Comparison of ENCODE assay signal across 1 cellular context in the genomic region with DNA sequence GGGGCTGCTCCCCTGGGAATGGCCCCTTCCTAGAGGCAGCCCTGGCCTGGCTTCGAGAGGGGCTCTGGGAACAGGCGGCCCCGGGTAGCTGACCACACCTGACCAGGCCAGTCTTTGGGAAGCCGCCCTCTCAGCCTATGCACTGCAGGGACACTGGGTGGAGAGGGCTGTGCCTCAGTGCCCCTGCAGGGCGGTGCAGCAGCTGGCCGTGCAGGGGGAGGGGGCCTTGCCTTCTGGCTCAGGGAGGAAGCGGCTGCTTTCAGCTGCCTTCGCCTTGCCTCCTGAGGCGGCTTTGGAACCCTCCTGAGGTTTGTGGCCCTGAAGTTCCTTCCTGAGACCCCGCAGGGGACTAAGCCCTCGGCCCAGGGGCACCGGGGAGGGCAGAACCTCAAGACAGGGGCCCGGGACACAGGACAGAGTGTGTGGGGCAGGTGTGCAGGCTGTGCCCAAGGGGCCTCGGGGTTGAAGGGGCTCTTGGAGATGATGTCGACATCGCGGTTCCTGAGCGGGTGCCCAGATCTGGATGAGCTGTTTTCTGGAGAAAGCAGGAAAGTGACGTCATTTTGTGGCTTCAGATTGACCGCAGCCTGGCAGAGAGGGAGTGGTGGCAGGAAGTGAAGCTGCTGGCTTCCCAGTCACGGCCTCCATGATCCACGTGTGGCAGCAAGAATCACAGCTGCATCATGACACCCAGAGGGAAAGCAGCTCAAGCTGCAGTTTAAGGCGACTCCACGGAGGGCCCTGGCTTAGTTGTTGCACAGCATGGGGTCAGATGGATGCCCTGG.
TF ChIP-seq lines count a peak whose summit lies in the region.

No MANE protein-coding gene starts in this region.

TF ChIP-seq in K562, 482 proteins besides CTCF, POLR2A, EP300 and RAD21 (continues in another document):
- TF ChIP-seq TSC22D4 (tag; IDR thresholded peaks at IDR 0.05), result no peak
- peak; percentile 74 for TF ChIP-seq JUND (IDR thresholded peaks at IDR 0.05; ENCODE audit: borderline replicate concordance, low read depth, low read length)
- TF ChIP-seq JUND (tag; IDR thresholded peaks at IDR 0.05; ENCODE audit: borderline replicate concordance, low read depth, low read length), result peak; percentile 53; the same call in 2 of the 3 replicates
- peak; percentile 96 for TF ChIP-seq ATF7 (IDR thresholded peaks at IDR 0.05)
- TF ChIP-seq E2F3 (CRISPR knock-in tag; IDR thresholded peaks at IDR 0.05), result no peak
- TF ChIP-seq ZNF121 (CRISPR knock-in tag; conservative IDR thresholded peaks at IDR 0.05), result no peak
- TF ChIP-seq CREM (IDR thresholded peaks at IDR 0.05; ENCODE audit: low read depth), result peak; percentile 52
- TF ChIP-seq, protein P1, sequence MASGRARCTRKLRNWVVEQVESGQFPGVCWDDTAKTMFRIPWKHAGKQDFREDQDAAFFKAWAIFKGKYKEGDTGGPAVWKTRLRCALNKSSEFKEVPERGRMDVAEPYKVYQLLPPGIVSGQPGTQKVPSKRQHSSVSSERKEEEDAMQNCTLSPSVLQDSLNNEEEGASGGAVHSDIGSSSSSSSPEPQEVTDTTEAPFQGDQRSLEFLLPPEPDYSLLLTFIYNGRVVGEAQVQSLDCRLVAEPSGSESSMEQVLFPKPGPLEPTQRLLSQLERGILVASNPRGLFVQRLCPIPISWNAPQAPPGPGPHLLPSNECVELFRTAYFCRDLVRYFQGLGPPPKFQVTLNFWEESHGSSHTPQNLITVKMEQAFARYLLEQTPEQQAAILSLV (tag; IDR thresholded peaks at IDR 0.05), result no peak
- TF ChIP-seq, protein P2, sequence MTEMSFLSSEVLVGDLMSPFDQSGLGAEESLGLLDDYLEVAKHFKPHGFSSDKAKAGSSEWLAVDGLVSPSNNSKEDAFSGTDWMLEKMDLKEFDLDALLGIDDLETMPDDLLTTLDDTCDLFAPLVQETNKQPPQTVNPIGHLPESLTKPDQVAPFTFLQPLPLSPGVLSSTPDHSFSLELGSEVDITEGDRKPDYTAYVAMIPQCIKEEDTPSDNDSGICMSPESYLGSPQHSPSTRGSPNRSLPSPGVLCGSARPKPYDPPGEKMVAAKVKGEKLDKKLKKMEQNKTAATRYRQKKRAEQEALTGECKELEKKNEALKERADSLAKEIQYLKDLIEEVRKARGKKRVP (CRISPR knock-in tag; IDR thresholded peaks at IDR 0.05), result no peak
- TF ChIP-seq TARDBP (IDR thresholded peaks at IDR 0.05), result no peak
- TF ChIP-seq SMARCA4 (IDR thresholded peaks at IDR 0.05), result peak; percentile 21; the same call in 1 of the 2 replicates
- no peak for TF ChIP-seq ZC3H8 (IDR thresholded peaks at IDR 0.05)
- no peak for TF ChIP-seq CEBPG (CRISPR knock-in tag; IDR thresholded peaks at IDR 0.05)
- peak in 1 of 2 experiments; percentile 21; a peak in 1 of 4 replicates for TF ChIP-seq CEBPG (tag; conservative IDR thresholded peaks at IDR 0.05 in 1 of 2, IDR thresholded peaks at IDR 0.05 in 1 of 2)
- TF ChIP-seq, protein P3, sequence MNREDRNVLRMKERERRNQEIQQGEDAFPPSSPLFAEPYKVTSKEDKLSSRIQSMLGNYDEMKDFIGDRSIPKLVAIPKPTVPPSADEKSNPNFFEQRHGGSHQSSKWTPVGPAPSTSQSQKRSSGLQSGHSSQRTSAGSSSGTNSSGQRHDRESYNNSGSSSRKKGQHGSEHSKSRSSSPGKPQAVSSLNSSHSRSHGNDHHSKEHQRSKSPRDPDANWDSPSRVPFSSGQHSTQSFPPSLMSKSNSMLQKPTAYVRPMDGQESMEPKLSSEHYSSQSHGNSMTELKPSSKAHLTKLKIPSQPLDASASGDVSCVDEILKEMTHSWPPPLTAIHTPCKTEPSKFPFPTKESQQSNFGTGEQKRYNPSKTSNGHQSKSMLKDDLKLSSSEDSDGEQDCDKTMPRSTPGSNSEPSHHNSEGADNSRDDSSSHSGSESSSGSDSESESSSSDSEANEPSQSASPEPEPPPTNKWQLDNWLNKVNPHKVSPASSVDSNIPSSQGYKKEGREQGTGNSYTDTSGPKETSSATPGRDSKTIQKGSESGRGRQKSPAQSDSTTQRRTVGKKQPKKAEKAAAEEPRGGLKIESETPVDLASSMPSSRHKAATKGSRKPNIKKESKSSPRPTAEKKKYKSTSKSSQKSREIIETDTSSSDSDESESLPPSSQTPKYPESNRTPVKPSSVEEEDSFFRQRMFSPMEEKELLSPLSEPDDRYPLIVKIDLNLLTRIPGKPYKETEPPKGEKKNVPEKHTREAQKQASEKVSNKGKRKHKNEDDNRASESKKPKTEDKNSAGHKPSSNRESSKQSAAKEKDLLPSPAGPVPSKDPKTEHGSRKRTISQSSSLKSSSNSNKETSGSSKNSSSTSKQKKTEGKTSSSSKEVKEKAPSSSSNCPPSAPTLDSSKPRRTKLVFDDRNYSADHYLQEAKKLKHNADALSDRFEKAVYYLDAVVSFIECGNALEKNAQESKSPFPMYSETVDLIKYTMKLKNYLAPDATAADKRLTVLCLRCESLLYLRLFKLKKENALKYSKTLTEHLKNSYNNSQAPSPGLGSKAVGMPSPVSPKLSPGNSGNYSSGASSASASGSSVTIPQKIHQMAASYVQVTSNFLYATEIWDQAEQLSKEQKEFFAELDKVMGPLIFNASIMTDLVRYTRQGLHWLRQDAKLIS (CRISPR knock-in tag; IDR thresholded peaks at IDR 0.05), result no peak
- TF ChIP-seq, protein P4, sequence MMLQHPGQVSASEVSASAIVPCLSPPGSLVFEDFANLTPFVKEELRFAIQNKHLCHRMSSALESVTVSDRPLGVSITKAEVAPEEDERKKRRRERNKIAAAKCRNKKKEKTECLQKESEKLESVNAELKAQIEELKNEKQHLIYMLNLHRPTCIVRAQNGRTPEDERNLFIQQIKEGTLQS (IDR thresholded peaks at IDR 0.05), result peak; percentile 93
- TF ChIP-seq, protein P4 (CRISPR knock-in tag; conservative IDR thresholded peaks at IDR 0.05), result no peak
- no peak for TF ChIP-seq ZNF408 (CRISPR knock-in tag; IDR thresholded peaks at IDR 0.05; ENCODE audit: low read depth)
- TF ChIP-seq ZNF175 (CRISPR knock-in tag; IDR thresholded peaks at IDR 0.05; ENCODE audit: low read depth), result peak; percentile 69; the same call in 1 of the 2 replicates
- peak; percentile 64; the same call in 1 of the 2 replicates for TF ChIP-seq FOSL1 (tag; conservative IDR thresholded peaks at IDR 0.05)
- TF ChIP-seq, protein P5, sequence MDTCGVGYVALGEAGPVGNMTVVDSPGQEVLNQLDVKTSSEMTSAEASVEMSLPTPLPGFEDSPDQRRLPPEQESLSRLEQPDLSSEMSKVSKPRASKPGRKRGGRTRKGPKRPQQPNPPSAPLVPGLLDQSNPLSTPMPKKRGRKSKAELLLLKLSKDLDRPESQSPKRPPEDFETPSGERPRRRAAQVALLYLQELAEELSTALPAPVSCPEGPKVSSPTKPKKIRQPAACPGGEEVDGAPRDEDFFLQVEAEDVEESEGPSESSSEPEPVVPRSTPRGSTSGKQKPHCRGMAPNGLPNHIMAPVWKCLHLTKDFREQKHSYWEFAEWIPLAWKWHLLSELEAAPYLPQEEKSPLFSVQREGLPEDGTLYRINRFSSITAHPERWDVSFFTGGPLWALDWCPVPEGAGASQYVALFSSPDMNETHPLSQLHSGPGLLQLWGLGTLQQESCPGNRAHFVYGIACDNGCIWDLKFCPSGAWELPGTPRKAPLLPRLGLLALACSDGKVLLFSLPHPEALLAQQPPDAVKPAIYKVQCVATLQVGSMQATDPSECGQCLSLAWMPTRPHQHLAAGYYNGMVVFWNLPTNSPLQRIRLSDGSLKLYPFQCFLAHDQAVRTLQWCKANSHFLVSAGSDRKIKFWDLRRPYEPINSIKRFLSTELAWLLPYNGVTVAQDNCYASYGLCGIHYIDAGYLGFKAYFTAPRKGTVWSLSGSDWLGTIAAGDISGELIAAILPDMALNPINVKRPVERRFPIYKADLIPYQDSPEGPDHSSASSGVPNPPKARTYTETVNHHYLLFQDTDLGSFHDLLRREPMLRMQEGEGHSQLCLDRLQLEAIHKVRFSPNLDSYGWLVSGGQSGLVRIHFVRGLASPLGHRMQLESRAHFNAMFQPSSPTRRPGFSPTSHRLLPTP (IDR thresholded peaks at IDR 0.05; ENCODE audit: borderline replicate concordance, extremely low read depth, insufficient read length), result no peak
- TF ChIP-seq ELF2 (CRISPR knock-in tag; IDR thresholded peaks at IDR 0.05), result no peak
- TF ChIP-seq, protein P6, sequence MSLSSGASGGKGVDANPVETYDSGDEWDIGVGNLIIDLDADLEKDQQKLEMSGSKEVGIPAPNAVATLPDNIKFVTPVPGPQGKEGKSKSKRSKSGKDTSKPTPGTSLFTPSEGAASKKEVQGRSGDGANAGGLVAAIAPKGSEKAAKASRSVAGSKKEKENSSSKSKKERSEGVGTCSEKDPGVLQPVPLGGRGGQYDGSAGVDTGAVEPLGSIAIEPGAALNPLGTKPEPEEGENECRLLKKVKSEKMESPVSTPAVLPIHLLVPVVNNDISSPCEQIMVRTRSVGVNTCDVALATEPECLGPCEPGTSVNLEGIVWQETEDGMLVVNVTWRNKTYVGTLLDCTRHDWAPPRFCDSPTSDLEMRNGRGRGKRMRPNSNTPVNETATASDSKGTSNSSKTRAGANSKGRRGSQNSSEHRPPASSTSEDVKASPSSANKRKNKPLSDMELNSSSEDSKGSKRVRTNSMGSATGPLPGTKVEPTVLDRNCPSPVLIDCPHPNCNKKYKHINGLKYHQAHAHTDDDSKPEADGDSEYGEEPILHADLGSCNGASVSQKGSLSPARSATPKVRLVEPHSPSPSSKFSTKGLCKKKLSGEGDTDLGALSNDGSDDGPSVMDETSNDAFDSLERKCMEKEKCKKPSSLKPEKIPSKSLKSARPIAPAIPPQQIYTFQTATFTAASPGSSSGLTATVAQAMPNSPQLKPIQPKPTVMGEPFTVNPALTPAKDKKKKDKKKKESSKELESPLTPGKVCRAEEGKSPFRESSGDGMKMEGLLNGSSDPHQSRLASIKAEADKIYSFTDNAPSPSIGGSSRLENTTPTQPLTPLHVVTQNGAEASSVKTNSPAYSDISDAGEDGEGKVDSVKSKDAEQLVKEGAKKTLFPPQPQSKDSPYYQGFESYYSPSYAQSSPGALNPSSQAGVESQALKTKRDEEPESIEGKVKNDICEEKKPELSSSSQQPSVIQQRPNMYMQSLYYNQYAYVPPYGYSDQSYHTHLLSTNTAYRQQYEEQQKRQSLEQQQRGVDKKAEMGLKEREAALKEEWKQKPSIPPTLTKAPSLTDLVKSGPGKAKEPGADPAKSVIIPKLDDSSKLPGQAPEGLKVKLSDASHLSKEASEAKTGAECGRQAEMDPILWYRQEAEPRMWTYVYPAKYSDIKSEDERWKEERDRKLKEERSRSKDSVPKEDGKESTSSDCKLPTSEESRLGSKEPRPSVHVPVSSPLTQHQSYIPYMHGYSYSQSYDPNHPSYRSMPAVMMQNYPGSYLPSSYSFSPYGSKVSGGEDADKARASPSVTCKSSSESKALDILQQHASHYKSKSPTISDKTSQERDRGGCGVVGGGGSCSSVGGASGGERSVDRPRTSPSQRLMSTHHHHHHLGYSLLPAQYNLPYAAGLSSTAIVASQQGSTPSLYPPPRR (CRISPR knock-in tag; IDR thresholded peaks at IDR 0.05; ENCODE audit: borderline replicate concordance), result no peak
- 0 out of 2 replicates have a peak, but pooled peaks have one; percentile 32 for TF ChIP-seq SMARCE1 (IDR thresholded peaks at IDR 0.05)
- TF ChIP-seq ZNF232 (CRISPR knock-in tag; IDR thresholded peaks at IDR 0.05), result no peak
- no peak for TF ChIP-seq GABPB2 (CRISPR knock-in tag; conservative IDR thresholded peaks at IDR 0.05)
- TF ChIP-seq SNIP1 (IDR thresholded peaks at IDR 0.05; ENCODE audit: low read depth), result no peak
- TF ChIP-seq, protein P7, sequence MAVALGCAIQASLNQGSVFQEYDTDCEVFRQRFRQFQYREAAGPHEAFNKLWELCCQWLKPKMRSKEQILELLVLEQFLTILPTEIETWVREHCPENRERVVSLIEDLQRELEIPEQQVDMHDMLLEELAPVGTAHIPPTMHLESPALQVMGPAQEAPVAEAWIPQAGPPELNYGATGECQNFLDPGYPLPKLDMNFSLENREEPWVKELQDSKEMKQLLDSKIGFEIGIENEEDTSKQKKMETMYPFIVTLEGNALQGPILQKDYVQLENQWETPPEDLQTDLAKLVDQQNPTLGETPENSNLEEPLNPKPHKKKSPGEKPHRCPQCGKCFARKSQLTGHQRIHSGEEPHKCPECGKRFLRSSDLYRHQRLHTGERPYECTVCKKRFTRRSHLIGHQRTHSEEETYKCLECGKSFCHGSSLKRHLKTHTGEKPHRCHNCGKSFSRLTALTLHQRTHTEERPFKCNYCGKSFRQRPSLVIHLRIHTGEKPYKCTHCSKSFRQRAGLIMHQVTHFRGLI (CRISPR knock-in tag; IDR thresholded peaks at IDR 0.05), result no peak
- TF ChIP-seq, protein P8, sequence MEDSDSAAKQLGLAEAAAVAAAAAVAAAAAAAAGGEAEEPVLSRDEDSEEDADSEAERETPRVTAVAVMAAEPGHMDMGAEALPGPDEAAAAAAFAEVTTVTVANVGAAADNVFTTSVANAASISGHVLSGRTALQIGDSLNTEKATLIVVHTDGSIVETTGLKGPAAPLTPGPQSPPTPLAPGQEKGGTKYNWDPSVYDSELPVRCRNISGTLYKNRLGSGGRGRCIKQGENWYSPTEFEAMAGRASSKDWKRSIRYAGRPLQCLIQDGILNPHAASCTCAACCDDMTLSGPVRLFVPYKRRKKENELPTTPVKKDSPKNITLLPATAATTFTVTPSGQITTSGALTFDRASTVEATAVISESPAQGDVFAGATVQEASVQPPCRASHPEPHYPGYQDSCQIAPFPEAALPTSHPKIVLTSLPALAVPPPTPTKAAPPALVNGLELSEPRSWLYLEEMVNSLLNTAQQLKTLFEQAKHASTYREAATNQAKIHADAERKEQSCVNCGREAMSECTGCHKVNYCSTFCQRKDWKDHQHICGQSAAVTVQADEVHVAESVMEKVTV (CRISPR knock-in tag; IDR thresholded peaks at IDR 0.05), result no peak
- TF ChIP-seq, protein P9, sequence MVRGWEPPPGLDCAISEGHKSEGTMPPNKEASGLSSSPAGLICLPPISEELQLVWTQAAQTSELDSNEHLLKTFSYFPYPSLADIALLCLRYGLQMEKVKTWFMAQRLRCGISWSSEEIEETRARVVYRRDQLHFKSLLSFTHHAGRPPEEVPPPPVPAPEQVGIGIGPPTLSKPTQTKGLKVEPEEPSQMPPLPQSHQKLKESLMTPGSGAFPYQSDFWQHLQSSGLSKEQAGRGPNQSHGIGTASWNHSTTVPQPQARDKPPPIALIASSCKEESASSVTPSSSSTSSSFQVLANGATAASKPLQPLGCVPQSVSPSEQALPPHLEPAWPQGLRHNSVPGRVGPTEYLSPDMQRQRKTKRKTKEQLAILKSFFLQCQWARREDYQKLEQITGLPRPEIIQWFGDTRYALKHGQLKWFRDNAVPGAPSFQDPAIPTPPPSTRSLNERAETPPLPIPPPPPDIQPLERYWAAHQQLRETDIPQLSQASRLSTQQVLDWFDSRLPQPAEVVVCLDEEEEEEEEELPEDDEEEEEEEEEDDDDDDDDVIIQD (CRISPR knock-in tag; IDR thresholded peaks at IDR 0.05), result no peak
- TF ChIP-seq, protein P10, sequence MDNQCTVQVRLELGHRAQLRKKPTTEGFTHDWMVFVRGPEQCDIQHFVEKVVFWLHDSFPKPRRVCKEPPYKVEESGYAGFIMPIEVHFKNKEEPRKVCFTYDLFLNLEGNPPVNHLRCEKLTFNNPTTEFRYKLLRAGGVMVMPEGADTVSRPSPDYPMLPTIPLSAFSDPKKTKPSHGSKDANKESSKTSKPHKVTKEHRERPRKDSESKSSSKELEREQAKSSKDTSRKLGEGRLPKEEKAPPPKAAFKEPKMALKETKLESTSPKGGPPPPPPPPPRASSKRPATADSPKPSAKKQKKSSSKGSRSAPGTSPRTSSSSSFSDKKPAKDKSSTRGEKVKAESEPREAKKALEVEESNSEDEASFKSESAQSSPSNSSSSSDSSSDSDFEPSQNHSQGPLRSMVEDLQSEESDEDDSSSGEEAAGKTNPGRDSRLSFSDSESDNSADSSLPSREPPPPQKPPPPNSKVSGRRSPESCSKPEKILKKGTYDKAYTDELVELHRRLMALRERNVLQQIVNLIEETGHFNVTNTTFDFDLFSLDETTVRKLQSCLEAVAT (IDR thresholded peaks at IDR 0.05), result 0 out of 4 replicates have a peak, but pooled peaks of 1 of the 2 experiments have one; percentile 26
